In the genomic region with DNA sequence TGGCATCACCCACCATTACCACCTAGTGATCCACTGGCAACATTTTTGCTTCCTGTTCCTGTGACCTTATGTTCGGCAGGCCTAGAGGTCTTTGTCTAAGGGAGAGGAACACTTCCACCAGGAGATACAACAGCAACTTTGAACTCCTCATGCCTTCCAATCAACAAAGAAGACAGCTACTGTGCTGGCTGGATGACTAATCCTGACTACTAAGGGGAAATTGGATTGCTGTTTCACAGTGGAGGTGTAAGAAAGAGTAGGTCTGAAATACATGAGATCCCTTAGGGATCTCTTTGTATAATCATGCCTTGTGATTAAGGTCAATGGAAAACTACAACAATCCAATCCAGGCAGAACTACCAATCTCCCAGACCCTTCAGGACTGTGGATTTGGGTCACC, we compare ENCODE assay signal across 14 cellular contexts.
"Had no signal": no experiment of that assay in that cellular context is flagged by ENCODE, and none has a peak within 500 bp of the region (broad histone marks: within the 10 kb centered on the region; RNA-seq: fewer than 3 reads in every experiment).

No MANE protein-coding gene starts in this region.

- H3K27me3 Mint-ChIP-seq: activated naive CD8-positive, alpha-beta T cell had no signal

- H3K4me3 ChIP-seq: body of pancreas, thyroid gland had no signal

- H3K9me3 Mint-ChIP-seq: endodermal cell, nephron had no signal

- H3K27ac Mint-ChIP-seq: activated naive CD8-positive, alpha-beta T cell; endodermal cell; nephron had no signal

- H3K4me1 Mint-ChIP-seq: endodermal cell, nephron had no signal

- DNase-seq: activated CD4-positive, alpha-beta T cell treated with anti-CD3 and anti-CD28 coated beads, Interleukin-2, amount 50 U/mL, for 4 hours; body of pancreas; caudate nucleus; endodermal cell; head of caudate nucleus; kidney glomerular epithelial cell; left ventricle myocardium superior; nucleus accumbens; stimulated activated CD8-positive, alpha-beta memory T cell treated with anti-CD3 and anti-CD28 coated beads, Interleukin-4, amount 100 ng/mL, for 48 hours; stimulated activated naive CD4-positive, alpha-beta T cell treated with Interleukin-2 at 50 U/mL for 16 hours; SW 1271; thyroid gland had no signal

- H3K4me3 Mint-ChIP-seq: activated naive CD8-positive, alpha-beta T cell; endodermal cell; nephron had no signal

- ATAC-seq: body of pancreas, left ventricle myocardium superior had no signal
